11 cellular contexts compared by ENCODE assay signal in the genomic region with DNA sequence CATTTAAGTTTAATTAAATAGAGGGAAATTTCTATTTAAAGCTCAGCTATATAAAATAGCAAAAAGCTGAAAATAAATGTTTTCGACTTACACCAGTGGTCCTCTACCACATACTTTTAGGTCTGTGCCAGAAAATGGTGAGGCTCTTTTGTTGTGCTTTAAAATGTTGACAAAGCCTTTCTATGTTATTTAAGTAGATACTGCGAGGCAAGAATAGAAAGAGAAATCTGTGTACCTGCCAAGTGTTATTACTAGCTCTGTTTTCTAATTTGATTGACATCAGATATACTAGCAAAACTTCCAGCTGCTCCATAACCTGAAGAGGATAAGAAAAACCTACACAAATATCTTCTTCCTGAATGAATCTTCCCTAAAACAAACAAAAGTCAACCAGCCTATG. TPM values are rescaled to one million over a fixed set of nuclear protein-coding genes. Genes with fewer than 3 reads are reported as not detected.
DNase-seq lines count a peak whose midpoint lies in the region; ATAC-seq and TF ChIP-seq lines count a peak whose summit lies in the region.
"Had no signal": no experiment of that assay in that cellular context is flagged by ENCODE, and none has a peak within 500 bp of the region (broad histone marks: within the 10 kb centered on the region; RNA-seq: fewer than 3 reads in every experiment).

No MANE protein-coding gene starts in this region.

- peaks cover 58% of the 10 kb centered on the region for H3K36me3 Mint-ChIP-seq in effector memory CD8-positive, alpha-beta T cell (ENCODE audit: insufficient read depth)

- BruUV-seq in Panc1 (replicated peaks; lab: Mats Ljungman, UMichigan): no TSS peak

- DNase-seq in NCI-H2171 treated with DMSO at 0.1 percent for 48 hours (lab: John Stamatoyannopoulos, UW): peak; percentile 3
- DNase-seq in NCI-H2171 (lab: John Stamatoyannopoulos, UW): no peak
- no peak for DNase-seq in Panc1 (ENCODE audit: low read depth, low spot score)
- DNase-seq in effector memory CD8-positive, alpha-beta T cell: no peak
- no peak for DNase-seq in spleen
- no peak for DNase-seq in epidermal melanocyte (ENCODE audit: insufficient read length, low spot score)
- DNase-seq in KBM-7: no peak
- no peak for DNase-seq in pons (ENCODE audit: low spot score)
- DNase-seq: activated gamma-delta T cell, NCI-H1105 had no signal

- peak overlapping the region; percentile 67 to 85 for H3K4me3 Mint-ChIP-seq in effector memory CD8-positive, alpha-beta T cell

- POLR2A ChIA-PET in Panc1 (lab: Charles Lee): no interaction called here

- H3K9me3 ChIP-seq in Panc1 (ENCODE audit: control insufficient read depth, insufficient read depth, low read depth, low read length): no peaks in the 10 kb centered on the region
- H3K9me3 ChIP-seq in spleen: no peaks in the 10 kb centered on the region

- H3K4me1 ChIP-seq in Panc1 (ENCODE audit: control insufficient read depth, insufficient read depth, low read length): peaks cover 32% of the 10 kb centered on the region
- peaks cover 53 to 100% (median 83%) of the 10 kb centered on the region in 6 donors for H3K4me1 ChIP-seq in spleen

- H3K27me3 ChIP-seq in Panc1 (ENCODE audit: control insufficient read depth, insufficient read depth, low read length): no peaks in the 10 kb centered on the region
- H3K27me3 ChIP-seq in spleen (replicated peaks in 1 of 7): no peaks in the 10 kb centered on the region

- peak overlapping the region; percentile 93 to 99 for H3K27ac Mint-ChIP-seq in effector memory CD8-positive, alpha-beta T cell

- CTCF ChIA-PET in Panc1 (lab: Charles Lee): no interaction called here

- no peaks in the 10 kb centered on the region for H3K27me3 Mint-ChIP-seq in effector memory CD8-positive, alpha-beta T cell

- no peaks in the 10 kb centered on the region for H3K9me3 Mint-ChIP-seq in effector memory CD8-positive, alpha-beta T cell

- intact Hi-C loops in Panc1 (cut with micrococcal nuclease; ENCODE audit: unreplicated experiment): no loop called here
- intact Hi-C loops in spleen (cut with DNase I; ENCODE audit: low total_unique reads): no loop called here

- TF ChIP-seq CTCF in Panc1 (IDR thresholded peaks at IDR 0.05) (no peak), spleen (IDR thresholded peaks at IDR 0.05 in 8 of 11, conservative IDR thresholded peaks at IDR 0.05 in 3 of 11) (no peak)

- 53 to 78% (median 65%) methylated on average over 2 of the region's 2 CpGs for WGBS in spleen, 5 donors

- H3K27ac ChIP-seq in Panc1 (ENCODE audit: low read length) (0 out of 2 replicates have a peak overlapping the region, but pooled peaks have one; percentile 44), spleen (peak overlapping the region; percentile 64 to 92 (median 86))
- H3K27ac ChIP-seq: 22Rv1 had no signal

- no peak for ATAC-seq in Panc1
- ATAC-seq in effector memory CD8-positive, alpha-beta T cell (replicated peaks): no peak

- peaks cover 56 to 82% of the 10 kb centered on the region in 2 donors for H3K4me1 Mint-ChIP-seq in effector memory CD8-positive, alpha-beta T cell (ENCODE audit: low read depth in 2 of 2)

- in situ Hi-C loops in Panc1 (cut with HindIII; ENCODE audit: low pct_unique_long_range_greater_than_20kb, low sequenced_read_pairs) (no loop called here), KBM-7 (cut with MboI; ENCODE audit: low pct_unique_long_range_greater_than_20kb, low sequenced_read_pairs) (no loop called here)

- H3K4me3 ChIP-seq in Panc1 (ENCODE audit: low read depth in 2 of 2, low read length in 2 of 2): no peak overlapping the region
- no peak overlapping the region for H3K4me3 ChIP-seq in spleen

- H3K36me3 ChIP-seq in Panc1 (ENCODE audit: control insufficient read depth, insufficient read depth, low read length): peaks cover 5% of the 10 kb centered on the region
- H3K36me3 ChIP-seq in spleen: peaks cover 0 to 15% (median 8%) of the 10 kb centered on the region in 6 donors

- TF ChIP-seq POLR2A in spleen (IDR thresholded peaks at IDR 0.05): no peak

RNA-seq across cellular contexts. Expression of a gene that starts 53.6 kb away (rescaled TPM):
- total RNA-seq in Panc1 (2021; ENCODE audit: unreplicated experiment): 38.3 TPM
- polyA plus RNA-seq in Panc1 (2012; ENCODE audit: insufficient read length): 18.8 TPM
- total RNA-seq in spleen: 10 to 100 TPM; 44.8 to 79.7 (median 61.5) TPM
- 1 to 10 TPM; 4.0 to 9.6 (median 5.8) TPM for polyA plus RNA-seq in spleen
